ENCODE assay signal across 19 cellular contexts in genomic region chr15:65927545-65927944, GRCh38. TPM values are rescaled to one million over a fixed set of nuclear protein-coding genes. Genes with fewer than 3 reads are reported as not detected.
DNase-seq lines count a peak whose midpoint lies in the region; ATAC-seq and TF ChIP-seq lines count a peak whose summit lies in the region.
"Had no signal": no experiment of that assay in that cellular context is flagged by ENCODE, and none has a peak within 500 bp of the region (broad histone marks: within the 10 kb centered on the region; RNA-seq: fewer than 3 reads in every experiment).

No MANE protein-coding gene starts in this region.

- H3K27ac Mint-ChIP-seq in neural progenitor cell: no peak overlapping the region
- no peak overlapping the region for H3K27ac Mint-ChIP-seq in effector memory CD8-positive, alpha-beta T cell
- H3K27ac Mint-ChIP-seq: CD14-positive monocyte had no signal

- TF ChIP-seq CTCF in RWPE2 (IDR thresholded peaks at IDR 0.05; ENCODE audit: poor library complexity, severe bottlenecking) (no peak), epithelial cell of esophagus (IDR thresholded peaks at IDR 0.05; ENCODE audit: insufficient read depth, low read depth, low read length, missing control alignments) (peak; percentile 41), neural progenitor cell (IDR thresholded peaks at IDR 0.05) (peak; percentile 20), gastrocnemius medialis (IDR thresholded peaks at IDR 0.05 in 4 of 5, conservative IDR thresholded peaks at IDR 0.05 in 1 of 5) (no peak)

- no peak overlapping the region for H3K4me3 Mint-ChIP-seq in neural progenitor cell
- no peak overlapping the region for H3K4me3 Mint-ChIP-seq in effector memory CD8-positive, alpha-beta T cell
- H3K4me3 Mint-ChIP-seq: CD14-positive monocyte; natural killer cell treated with Interleukin-12 subunit alpha and Interleukin-12 subunit beta and Interleukin-15 and Interleukin-18, amount 100 ng/mL, for 72 hours had no signal

- no peaks in the 10 kb centered on the region for H3K36me3 ChIP-seq in RWPE2 (ENCODE audit: low read depth)
- H3K36me3 ChIP-seq in neural progenitor cell: no peaks in the 10 kb centered on the region
- H3K36me3 ChIP-seq in gastrocnemius medialis: no peaks in the 10 kb centered on the region

- H3K4me1 ChIP-seq in RWPE2 (ENCODE audit: insufficient read depth, poor library complexity, severe bottlenecking) (no peaks in the 10 kb centered on the region), neural progenitor cell (no peaks in the 10 kb centered on the region), gastrocnemius medialis (no peaks in the 10 kb centered on the region)

- no peak overlapping the region for H3K4me2 ChIP-seq in neural progenitor cell

- DNase-seq in ELF-1 (ENCODE audit: low read depth, low spot score) (peak; percentile 32), RWPE2 (ENCODE audit: low spot score) (no peak), epithelial cell of esophagus (ENCODE audit: low read depth) (peak; percentile 17), neural progenitor cell (ENCODE audit: low spot score) (no peak), gastrocnemius medialis (no peak), ureter (ENCODE audit: low spot score) (no peak), islet precursor cell (no peak)
- no peak for DNase-seq in effector memory CD8-positive, alpha-beta T cell
- DNase-seq: activated CD4-positive, CD25-positive, alpha-beta regulatory T cell; activated effector memory CD4-positive, alpha-beta T cell treated with Interleukin-2 at 50 U/mL for 16 hours; dermis blood vessel endothelial cell; GOT3; NCI-H2081; NCI-H82; stimulated activated CD4-positive, alpha-beta T cell treated with anti-CD3 and anti-CD28 coated beads, Interleukin-1b, Interleukin-23, amount 100 ng/mL, for 48 hours had no signal

- no peak overlapping the region for H3K27ac ChIP-seq in RWPE2 (ENCODE audit: poor library complexity, severe bottlenecking)
- H3K27ac ChIP-seq in neural progenitor cell: no peak overlapping the region
- H3K27ac ChIP-seq in gastrocnemius medialis: no peak overlapping the region
- H3K27ac ChIP-seq: RWPE1 had no signal

- intact Hi-C loops in gastrocnemius medialis (cut with DNase I; ENCODE audit: low total_unique reads): no loop called here

- ATAC-seq in RWPE2 (ENCODE audit: low read depth) (peak; percentile 42; the same call in 1 of the 3 replicates), gastrocnemius medialis (no peak)
- no peak for ATAC-seq in effector memory CD8-positive, alpha-beta T cell (replicated peaks)
- ATAC-seq: natural killer cell treated with Interleukin-12 subunit alpha and Interleukin-12 subunit beta and Interleukin-15 and Interleukin-18, amount 100 ng/mL, for 72 hours had no signal

- H3K9me3 Mint-ChIP-seq in neural progenitor cell: no peaks in the 10 kb centered on the region
- no peaks in the 10 kb centered on the region for H3K9me3 Mint-ChIP-seq in effector memory CD8-positive, alpha-beta T cell
- H3K9me3 Mint-ChIP-seq: CD14-positive monocyte; natural killer cell treated with Interleukin-12 subunit alpha and Interleukin-12 subunit beta and Interleukin-15 and Interleukin-18, amount 100 ng/mL, for 72 hours had no signal

- H3K79me2 ChIP-seq in neural progenitor cell (ENCODE audit: low read depth): no peaks in the 10 kb centered on the region

- no peak for TF ChIP-seq POLR2A in gastrocnemius medialis (IDR thresholded peaks at IDR 0.05)

- H3K4me1 Mint-ChIP-seq in neural progenitor cell: no peaks in the 10 kb centered on the region
- no peaks in the 10 kb centered on the region for H3K4me1 Mint-ChIP-seq in effector memory CD8-positive, alpha-beta T cell (ENCODE audit: low read depth in 2 of 2)
- H3K4me1 Mint-ChIP-seq: CD14-positive monocyte had no signal

- no peaks in the 10 kb centered on the region for H3F3A ChIP-seq in neural progenitor cell (ENCODE audit: low read depth)

- in situ Hi-C loops in gastrocnemius medialis (cut with MboI; ENCODE audit: low sequenced_read_pairs in 4 of 4): no loop called here

- no peaks in the 10 kb centered on the region for H3K36me3 Mint-ChIP-seq in neural progenitor cell
- no peaks in the 10 kb centered on the region for H3K36me3 Mint-ChIP-seq in effector memory CD8-positive, alpha-beta T cell (ENCODE audit: insufficient read depth)
- H3K36me3 Mint-ChIP-seq: CD14-positive monocyte; natural killer cell treated with Interleukin-12 subunit alpha and Interleukin-12 subunit beta and Interleukin-15 and Interleukin-18, amount 100 ng/mL, for 72 hours had no signal

- no peak overlapping the region for H3K9ac ChIP-seq in neural progenitor cell

- H3K27me3 ChIP-seq in RWPE2 (ENCODE audit: insufficient read depth, poor library complexity, severe bottlenecking): no peaks in the 10 kb centered on the region
- no peaks in the 10 kb centered on the region for H3K27me3 ChIP-seq in neural progenitor cell
- H3K27me3 ChIP-seq in gastrocnemius medialis: no peaks in the 10 kb centered on the region

- H3K9me3 ChIP-seq in RWPE2 (ENCODE audit: severe bottlenecking): no peaks in the 10 kb centered on the region
- no peaks in the 10 kb centered on the region for H3K9me3 ChIP-seq in neural progenitor cell (ENCODE audit: low read depth)
- no peaks in the 10 kb centered on the region for H3K9me3 ChIP-seq in gastrocnemius medialis

- H3K4me3 ChIP-seq in RWPE2 (ENCODE audit: severe bottlenecking) (no peak overlapping the region), epithelial cell of esophagus (ENCODE audit: low read length) (no peak overlapping the region), neural progenitor cell (no peak overlapping the region), gastrocnemius medialis (no peak overlapping the region)
- H3K4me3 ChIP-seq: lung had no signal

- no peaks in the 10 kb centered on the region for H4K20me1 ChIP-seq in neural progenitor cell (ENCODE audit: low read depth)

- no peak overlapping the region for H2AFZ ChIP-seq in neural progenitor cell (replicated peaks)

- H3K27me3 Mint-ChIP-seq in neural progenitor cell (ENCODE audit: insufficient read depth, low read depth): no peaks in the 10 kb centered on the region
- peaks cover 0 to 8% of the 10 kb centered on the region in 2 donors for H3K27me3 Mint-ChIP-seq in effector memory CD8-positive, alpha-beta T cell

RNA-seq across cellular contexts. Expression of gene RAB11A, which starts 58.3 kb away (rescaled TPM):
- total RNA-seq in neural progenitor cell (ENCODE audit: low replicate concordance): 261 and 482 TPM in 2 replicates
- 100 to 1,000 TPM in 3 of 4 donors, 10 to 100 TPM in 1; 93.0 to 207 (median 166) TPM for total RNA-seq in gastrocnemius medialis
- total RNA-seq in ureter: 373 TPM

Comparison
In these comparisons a context has a peak if more than half of its experiments do, and no peak if none do; other contexts are left out.
1. DNase-seq: peak in ELF-1 (single experiment) and epithelial cell of esophagus (single experiment); none in RWPE2 (single experiment), neural progenitor cell (single experiment), gastrocnemius medialis (0 of 2), ureter (single experiment), islet precursor cell (single experiment) and effector memory CD8-positive, alpha-beta T cell (0 of 3).
2. CTCF ChIP-seq: peak in epithelial cell of esophagus (single experiment) and neural progenitor cell (single experiment); none in RWPE2 (single experiment) and gastrocnemius medialis (0 of 5).